8 cellular contexts compared by ENCODE assay signal in the genomic region with DNA sequence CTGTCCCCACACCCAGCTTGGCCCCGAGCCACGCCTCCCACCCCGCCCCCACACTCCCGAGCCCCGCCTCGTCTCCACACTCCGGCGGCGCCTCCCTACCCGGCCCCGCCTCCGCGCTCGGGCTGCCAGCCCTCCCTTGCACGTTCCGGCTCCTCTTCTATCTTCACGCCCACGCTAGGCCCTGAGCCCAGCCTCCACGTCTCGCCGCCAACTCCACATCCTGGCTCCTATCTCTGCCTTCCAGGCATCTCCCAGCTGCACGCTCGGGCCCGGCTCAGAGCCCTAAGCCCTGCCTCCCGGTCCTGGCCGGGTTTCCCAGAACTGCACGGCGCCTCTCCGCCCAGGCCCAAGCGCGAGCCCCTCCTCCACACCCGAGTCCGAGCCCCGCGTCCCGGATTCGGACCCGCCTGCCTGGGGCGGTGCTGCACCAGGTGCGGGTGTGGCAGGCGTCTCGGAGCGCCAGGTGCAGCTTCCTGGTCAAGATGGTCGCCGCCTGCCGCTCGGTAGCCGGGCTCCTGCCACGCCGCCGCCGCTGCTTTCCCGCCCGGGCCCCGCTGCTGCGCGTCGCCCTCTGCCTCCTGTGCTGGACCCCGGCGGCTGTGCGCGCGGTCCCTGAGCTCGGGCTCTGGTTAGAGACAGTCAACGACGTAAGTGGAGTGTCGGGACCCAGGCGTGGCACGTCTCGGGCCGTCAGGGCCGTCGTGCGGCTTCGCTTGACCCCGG. TPM values are rescaled to one million over a fixed set of nuclear protein-coding genes. Genes with fewer than 3 reads are reported as not detected.
A peak's percentile ranks its signal among the peaks of the same experiment; 100 is the strongest.
DNase-seq lines count a peak whose midpoint lies in the region; ATAC-seq and TF ChIP-seq lines count a peak whose summit lies in the region.

A gene with protein sequence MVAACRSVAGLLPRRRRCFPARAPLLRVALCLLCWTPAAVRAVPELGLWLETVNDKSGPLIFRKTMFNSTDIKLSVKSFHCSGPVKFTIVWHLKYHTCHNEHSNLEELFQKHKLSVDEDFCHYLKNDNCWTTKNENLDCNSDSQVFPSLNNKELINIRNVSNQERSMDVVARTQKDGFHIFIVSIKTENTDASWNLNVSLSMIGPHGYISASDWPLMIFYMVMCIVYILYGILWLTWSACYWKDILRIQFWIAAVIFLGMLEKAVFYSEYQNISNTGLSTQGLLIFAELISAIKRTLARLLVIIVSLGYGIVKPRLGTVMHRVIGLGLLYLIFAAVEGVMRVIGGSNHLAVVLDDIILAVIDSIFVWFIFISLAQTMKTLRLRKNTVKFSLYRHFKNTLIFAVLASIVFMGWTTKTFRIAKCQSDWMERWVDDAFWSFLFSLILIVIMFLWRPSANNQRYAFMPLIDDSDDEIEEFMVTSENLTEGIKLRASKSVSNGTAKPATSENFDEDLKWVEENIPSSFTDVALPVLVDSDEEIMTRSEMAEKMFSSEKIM (plus strand): TSS at position 160 of the 723 bp plus-strand sequence. CDS start 323 bp downstream, at position 483.

- no peak for TF ChIP-seq CTCF in HFFc6 (IDR thresholded peaks at IDR 0.05)
- TF ChIP-seq CTCF in NB4 (IDR thresholded peaks at IDR 0.05; ENCODE audit: low read depth, low read length), result no peak
- no peak for TF ChIP-seq CTCF in osteoblast (IDR thresholded peaks at IDR 0.05; ENCODE audit: extremely low read depth, low read depth, low read length)
- TF ChIP-seq CTCF in thyroid gland (IDR thresholded peaks at IDR 0.05), result no peak

- peak within 1 kb of the TSS; percentile 96 for H3K4me3 Mint-ChIP-seq in HFFc6

- H4K20me1 ChIP-seq in osteoblast (ENCODE audit: insufficient read depth, low read length), result peaks cover 23% of the 10 kb centered on the region

- H3K9me3 ChIP-seq in osteoblast (ENCODE audit: low read depth, low read length) (no peaks in the 10 kb centered on the region), thyroid gland (no peaks in the 10 kb centered on the region)

- H3K36me3 ChIP-seq in osteoblast (ENCODE audit: insufficient read depth, low read length) (peaks cover 11% of the 10 kb centered on the region), thyroid gland (no peaks in the 10 kb centered on the region)

- H3K9me3 Mint-ChIP-seq in HFFc6, result no peaks in the 10 kb centered on the region
- H3K9me3 Mint-ChIP-seq in activated naive CD4-positive, alpha-beta T cell treated with anti-CD3 and anti-CD28 coated beads, Interleukin-2, amount 50 U/mL, for 72 hours, result no peaks in the 10 kb centered on the region

- peak; percentile 64 for TF ChIP-seq POLR2A in NB4 (IDR thresholded peaks at IDR 0.05; ENCODE audit: extremely low read depth, insufficient read length)
- peak; percentile 4 to 83 for TF ChIP-seq POLR2A in thyroid gland (IDR thresholded peaks at IDR 0.05)

- H3K4me3 ChIP-seq in GM08714 (ENCODE audit: low read length) (peak within 1 kb of the TSS; percentile 71), NB4 (ENCODE audit: low read depth, low read length) (peak within 1 kb of the TSS; percentile 77), osteoblast (ENCODE audit: insufficient read depth, low read length) (peak within 1 kb of the TSS; percentile 95), thyroid gland (replicated peaks in 1 of 3) (peak within 1 kb of the TSS; percentile 49 to 91 (median 85))

- intact Hi-C loops in thyroid gland (cut with DNase I), result no loop called here

- H3K27ac ChIP-seq in osteoblast (ENCODE audit: low read depth, low read length), result peak within 1 kb of the TSS; percentile 84
- peak within 1 kb of the TSS; percentile 91 to 97 (median 92) for H3K27ac ChIP-seq in thyroid gland

- H3K4me1 Mint-ChIP-seq in HFFc6 (ENCODE audit: low read depth), result peaks cover 42% of the 10 kb centered on the region

- 1% methylated on average over 23 to 29 of the region's 76 CpGs for WGBS in thyroid gland, 2 donors

- H3K4me1 ChIP-seq in osteoblast (ENCODE audit: insufficient read depth, low read length) (peaks cover 19% of the 10 kb centered on the region), thyroid gland (peaks cover 14 to 23% of the 10 kb centered on the region in 2 donors)

- peaks cover 2% of the 10 kb centered on the region; the same call in 1 of the 2 replicates for H3K27me3 Mint-ChIP-seq in HFFc6 (ENCODE audit: insufficient read depth)

- H3K27me3 ChIP-seq in osteoblast (ENCODE audit: insufficient read depth, low read length) (no peaks in the 10 kb centered on the region), thyroid gland (no peaks in the 10 kb centered on the region)

- peak within 1 kb of the TSS; percentile 98 for H3K4me2 ChIP-seq in osteoblast (ENCODE audit: insufficient read depth, low read length)

- peak; percentile 28 to 35 for ATAC-seq in activated naive CD4-positive, alpha-beta T cell treated with anti-CD3 and anti-CD28 coated beads, Interleukin-2, amount 50 U/mL, for 72 hours

- peak within 1 kb of the TSS; percentile 98 for H2AFZ ChIP-seq in osteoblast (ENCODE audit: low read length)

- peak within 1 kb of the TSS; percentile 96 for H3K27ac Mint-ChIP-seq in HFFc6
- peak within 1 kb of the TSS; percentile 93 to 98 for H3K27ac Mint-ChIP-seq in activated naive CD4-positive, alpha-beta T cell treated with anti-CD3 and anti-CD28 coated beads, Interleukin-2, amount 50 U/mL, for 72 hours

- H3K36me3 Mint-ChIP-seq in HFFc6 (ENCODE audit: low read depth), result peaks cover 25% of the 10 kb centered on the region
- peaks cover 4 to 38% of the 10 kb centered on the region in 2 donors for H3K36me3 Mint-ChIP-seq in activated naive CD4-positive, alpha-beta T cell treated with anti-CD3 and anti-CD28 coated beads, Interleukin-2, amount 50 U/mL, for 72 hours

- H3K79me2 ChIP-seq in osteoblast (ENCODE audit: insufficient read depth, low read length), result peaks cover 32% of the 10 kb centered on the region

- DNase-seq in HFFc6, result peak; percentile 96
- peak; percentile 98 for DNase-seq in NB4 (ENCODE audit: low read depth)
- peak; percentile 94 for DNase-seq in SK-N-DZ (ENCODE audit: low spot score)
- DNase-seq in activated naive CD4-positive, alpha-beta T cell treated with anti-CD3 and anti-CD28 coated beads, Interleukin-2, amount 50 U/mL, for 72 hours (ENCODE audit: low spot score in 2 of 2), result peak; percentile 95 to 98
- no peak for DNase-seq in glomerular endothelial cell (ENCODE audit: extremely low read depth, low read depth, low spot score)
- DNase-seq in osteoblast (ENCODE audit: insufficient read length, low spot score, missing footprints), result peak; percentile 98
- peak; percentile 96 to 97 for DNase-seq in thyroid gland

RNA-seq across cellular contexts. Expression of the gene that starts here (rescaled TPM):
- 10 to 100 TPM; 37.9 to 51.6 (median 39.7) TPM for total RNA-seq in HFFc6 (2021; fragmentation: NEBNext Ultra II Directional; extraction: Animal tissue kit (Norgen Biotek cat#: 25700))
- polyA plus RNA-seq in SK-N-DZ (2014; cell fraction: cytosol; rRNA removed), result 4.7 and 5.0 TPM in 2 replicates
- 6.5 and 16.3 TPM in 2 replicates for polyA plus RNA-seq in SK-N-DZ (2014; cell fraction: nucleus; rRNA removed)
- total RNA-seq in activated naive CD4-positive, alpha-beta T cell treated with anti-CD3 and anti-CD28 coated beads, Interleukin-2, amount 50 U/mL, for 72 hours, result 10 to 100 TPM; 16.8 to 26.2 TPM
- total RNA-seq in glomerular endothelial cell, result 23.6 and 27.9 TPM in 2 replicates
- total RNA-seq in osteoblast, result 33.7 and 38.9 TPM in 2 replicates
- 10 to 100 TPM; 30.6 to 35.8 (median 34.9) TPM for total RNA-seq in thyroid gland
